Comparison of ENCODE assay signal across 25 cellular contexts in the genomic region with DNA sequence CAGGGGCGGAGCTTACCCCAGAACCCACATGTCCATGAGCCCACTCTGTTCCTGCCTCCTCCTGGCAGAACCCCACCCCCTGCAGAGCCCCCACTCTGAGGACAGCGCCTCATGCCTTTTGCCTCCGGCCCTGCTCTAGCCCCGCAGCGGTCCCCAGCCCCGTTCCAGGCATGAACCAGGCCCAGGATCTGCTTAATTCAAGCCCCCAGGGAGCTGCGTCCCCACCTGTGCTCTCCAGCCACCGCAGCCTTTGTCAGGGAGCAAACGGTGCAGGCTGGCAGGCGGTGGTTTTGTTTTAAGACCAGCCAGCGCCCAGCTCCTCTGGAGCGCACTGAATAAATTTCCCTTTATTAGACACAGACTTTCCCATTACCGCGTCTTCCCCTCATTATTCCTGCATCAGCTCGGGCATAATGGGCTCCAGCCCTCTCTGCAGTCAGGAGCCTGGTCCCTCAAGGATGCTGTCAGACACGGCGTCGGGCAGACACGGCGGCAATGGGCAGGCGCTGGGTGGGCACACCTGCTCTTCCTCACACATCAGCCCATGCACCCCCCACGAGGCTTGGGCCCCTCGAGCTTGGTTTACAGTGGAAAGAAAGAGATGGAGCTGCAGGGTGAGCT.
DNase-seq lines count a peak whose midpoint lies in the region; ATAC-seq and TF ChIP-seq lines count a peak whose summit lies in the region.
"Had no signal": no experiment of that assay in that cellular context is flagged by ENCODE, and none has a peak within 500 bp of the region (broad histone marks: within the 10 kb centered on the region; RNA-seq: fewer than 3 reads in every experiment).

No MANE protein-coding gene starts in this region.

- H2AK5ac ChIP-seq in H9 (ENCODE audit: insufficient read length, low read length) = no peak overlapping the region
- H2AK5ac ChIP-seq in neuronal stem cell (ENCODE audit: low read depth, low read length) = peak overlapping the region; percentile 82

- H3K56ac ChIP-seq in H9 (ENCODE audit: insufficient read length, low read depth, low read length) = no peak overlapping the region

- H3K4me3 Mint-ChIP-seq in H9 = no peak overlapping the region
- H3K4me3 Mint-ChIP-seq: activated B cell treated with CpG ODN at 0.5 μM for 24 hours; effector memory CD8-positive, alpha-beta T cell; memory B cell had no signal

- no peaks in the 10 kb centered on the region for H3K36me3 Mint-ChIP-seq in H9 (ENCODE audit: insufficient read depth in 1 of 3, low read depth in 3 of 3)
- H3K36me3 Mint-ChIP-seq: brain, memory B cell had no signal

- H2BK5ac ChIP-seq in H9 (ENCODE audit: insufficient read length, low read length) = no peak overlapping the region
- peak overlapping the region; percentile 76 for H2BK5ac ChIP-seq in neuronal stem cell (ENCODE audit: low read length)

- H4K20me1 ChIP-seq in H9 (ENCODE audit: control insufficient read depth, insufficient read depth, insufficient read length) = no peaks in the 10 kb centered on the region

- H3K18ac ChIP-seq in H9 (ENCODE audit: insufficient read length, low read depth, low read length) = no peak overlapping the region
- peak overlapping the region; percentile 90 for H3K18ac ChIP-seq in neuronal stem cell (ENCODE audit: low read length)

- no peak overlapping the region for H2BK12ac ChIP-seq in H9 (ENCODE audit: insufficient read length, low read depth, low read length)
- no peak overlapping the region for H2BK12ac ChIP-seq in neuronal stem cell (ENCODE audit: low read length)

- WGBS in H9 (ENCODE audit: extremely low coverage, insufficient read length, low lambda C conversion rate) = no CpG with 5 or more reads among the region's 23 CpGs
- no CpG with 5 or more reads among the region's 23 CpGs for WGBS in neuronal stem cell (ENCODE audit: extremely low coverage in 2 of 2, insufficient read length in 2 of 2, insufficient replicate concordance in 1 of 2), 2 donors

- no peaks in the 10 kb centered on the region for H3K9me3 Mint-ChIP-seq in H9
- H3K9me3 Mint-ChIP-seq: activated B cell treated with CpG ODN at 0.5 μM for 24 hours; brain; effector memory CD8-positive, alpha-beta T cell; memory B cell had no signal

- no peak overlapping the region for H3K4ac ChIP-seq in H9 (ENCODE audit: low read depth, low read length)
- H3K4ac ChIP-seq in neuronal stem cell (ENCODE audit: low read length) = no peak overlapping the region

- H3K14ac ChIP-seq in H9 (ENCODE audit: insufficient read depth, low read length) (no peak overlapping the region), neuronal stem cell (ENCODE audit: low read length) (no peak overlapping the region)

- H2BK15ac ChIP-seq in H9 (ENCODE audit: low read depth, low read length) = no peak overlapping the region
- peak overlapping the region; percentile 77 for H2BK15ac ChIP-seq in neuronal stem cell (ENCODE audit: low read length)

- peaks cover 3% of the 10 kb centered on the region for H3K27me3 Mint-ChIP-seq in H9 (ENCODE audit: low read depth)
- H3K27me3 Mint-ChIP-seq: activated B cell treated with CpG ODN at 0.5 μM for 24 hours, brain had no signal

- no peak for TF ChIP-seq CTCF in H9 (conservative IDR thresholded peaks at IDR 0.05)

- no peak for ATAC-seq in HG03432 (IDR thresholded peaks at IDR 0.05; ENCODE audit: unreplicated experiment)
- ATAC-seq: A549; effector memory CD8-positive, alpha-beta T cell; gastrocnemius medialis; right cardiac atrium had no signal

- no peaks in the 10 kb centered on the region for H3K4me1 ChIP-seq in H9 (ENCODE audit: insufficient read depth, low read length)
- peaks cover 43% of the 10 kb centered on the region for H3K4me1 ChIP-seq in NT2/D1 (ENCODE audit: insufficient read depth, insufficient read length)
- H3K4me1 ChIP-seq in neuronal stem cell (ENCODE audit: control insufficient read depth in 2 of 2, insufficient read depth in 1 of 2, low read depth in 1 of 2, low read length in 2 of 2) = peaks cover 0 to 26% of the 10 kb centered on the region in 2 donors
- H3K4me1 ChIP-seq: A549, esophagus squamous epithelium, gastrocnemius medialis had no signal

- peak overlapping the region in 2 of 3 experiments; percentile 18 to 28; a peak in 1 of 7 replicates for H3K27ac Mint-ChIP-seq in H9
- H3K27ac Mint-ChIP-seq: activated B cell treated with CpG ODN at 0.5 μM for 24 hours; brain; effector memory CD8-positive, alpha-beta T cell; memory B cell had no signal

- no peaks in the 10 kb centered on the region for H3K79me1 ChIP-seq in H9 (ENCODE audit: insufficient read depth, low read depth, low read length, poor library complexity, severe bottlenecking)
- no peaks in the 10 kb centered on the region for H3K79me1 ChIP-seq in neuronal stem cell (ENCODE audit: low read depth, low read length)

- no peaks in the 10 kb centered on the region for H3K23me2 ChIP-seq in H9 (ENCODE audit: insufficient read length, low read depth, low read length, poor library complexity, severe bottlenecking)

- no peaks in the 10 kb centered on the region for H3K79me2 ChIP-seq in H9 (ENCODE audit: insufficient read depth, low read length)

- H2BK20ac ChIP-seq in H9 (ENCODE audit: low read depth, low read length, poor library complexity, severe bottlenecking) = no peak overlapping the region

- H3K27me3 ChIP-seq in H9 (ENCODE audit: insufficient read depth, low read length) (no peaks in the 10 kb centered on the region), NT2/D1 (ENCODE audit: insufficient read depth, insufficient read length) (no peaks in the 10 kb centered on the region), neuronal stem cell (ENCODE audit: control insufficient read depth in 3 of 3, insufficient read depth in 3 of 3, low read depth in 1 of 3, low read length in 3 of 3) (peaks cover 0 to 4% (median 0%) of the 10 kb centered on the region in 3 experiments)
- H3K27me3 ChIP-seq: MG63 had no signal

- H3K9me3 ChIP-seq in H9 (ENCODE audit: control insufficient read depth, low read depth, low read length) (no peaks in the 10 kb centered on the region), NT2/D1 (ENCODE audit: insufficient read depth, low read length) (no peaks in the 10 kb centered on the region), neuronal stem cell (replicated peaks in 1 of 2; ENCODE audit: control insufficient read depth in 2 of 2, insufficient read depth in 1 of 2, low read depth in 1 of 2, low read length in 2 of 2) (peaks cover 0 to 10% of the 10 kb centered on the region in 2 donors)
- H3K9me3 ChIP-seq: A549, esophagus squamous epithelium, gastrocnemius medialis, MG63 had no signal

- no peak overlapping the region for H3K23ac ChIP-seq in H9 (ENCODE audit: insufficient read length, low read depth, low read length)
- H3K23ac ChIP-seq in neuronal stem cell (ENCODE audit: low read depth, low read length, poor library complexity) = peak overlapping the region; percentile 56

- peaks cover 25% of the 10 kb centered on the region in 2 experiments for H3K4me1 Mint-ChIP-seq in H9
- H3K4me1 Mint-ChIP-seq: activated B cell treated with CpG ODN at 0.5 μM for 24 hours, memory B cell had no signal

- H3T11ph ChIP-seq in H9 (ENCODE audit: low read length) = no peak overlapping the region

- no peak overlapping the region for H3K27ac ChIP-seq in H9 (ENCODE audit: insufficient read length, low read depth, low read length)
- no peak overlapping the region for H3K27ac ChIP-seq in neuronal stem cell (replicated peaks; ENCODE audit: low read length)
- H3K27ac ChIP-seq: A549, esophagus squamous epithelium, gastrocnemius medialis had no signal

- H2BK120ac ChIP-seq in H9 (ENCODE audit: low read depth, low read length, poor library complexity, severe bottlenecking) (no peak overlapping the region), neuronal stem cell (ENCODE audit: low read depth, low read length) (no peak overlapping the region)

- H3K4me3 ChIP-seq in NT2/D1 (ENCODE audit: insufficient read length, low read depth) = no peak overlapping the region
- no peak overlapping the region for H3K4me3 ChIP-seq in neuronal stem cell (ENCODE audit: low read length in 2 of 2)
- H3K4me3 ChIP-seq: A549, esophagus squamous epithelium, gastrocnemius medialis, MG63 had no signal

- H3K9ac ChIP-seq in H9 (ENCODE audit: extremely low read depth, insufficient read length, low read length) (no peak overlapping the region), NT2/D1 (ENCODE audit: insufficient read length, low read depth) (peak overlapping the region; percentile 6), neuronal stem cell (ENCODE audit: low read depth, low read length, poor library complexity) (peak overlapping the region; percentile 64)

- H3K4me2 ChIP-seq in H9 (ENCODE audit: insufficient read depth, insufficient read length, low read length) (no peak overlapping the region), neuronal stem cell (ENCODE audit: insufficient read depth, low read length, poor library complexity, severe bottlenecking) (no peak overlapping the region)
- H3K4me2 ChIP-seq: A549 had no signal

- H3K36me3 ChIP-seq in NT2/D1 (ENCODE audit: insufficient read depth, insufficient read length, low read length) (no peaks in the 10 kb centered on the region), neuronal stem cell (replicated peaks in 1 of 2; ENCODE audit: control insufficient read depth in 2 of 2, insufficient read depth in 2 of 2, low read length in 2 of 2) (no peaks in the 10 kb centered on the region)
- H3K36me3 ChIP-seq: esophagus squamous epithelium, gastrocnemius medialis, MG63 had no signal

- H4K8ac ChIP-seq in H9 (replicated peaks; ENCODE audit: insufficient read length, low read depth, low read length) (no peak overlapping the region), neuronal stem cell (ENCODE audit: low read depth, low read length) (no peak overlapping the region)

- H2AFZ ChIP-seq in H9 (ENCODE audit: low read length) = no peak overlapping the region
- no peak overlapping the region for H2AFZ ChIP-seq in neuronal stem cell (ENCODE audit: low read length)

- H4K91ac ChIP-seq in H9 (ENCODE audit: insufficient read length, low read depth, low read length) (no peak overlapping the region), neuronal stem cell (ENCODE audit: low read depth, low read length, poor library complexity) (no peak overlapping the region)

- no peak overlapping the region for H4K5ac ChIP-seq in H9 (ENCODE audit: insufficient read length, low read depth, low read length)

- DNase-seq in NCI-H2227 treated with DMSO at 0.1 percent for 48 hours (lab: John Stamatoyannopoulos, UW) = peak; percentile 1
- no peak for DNase-seq in NCI-H2227 (lab: John Stamatoyannopoulos, UW; ENCODE audit: unreplicated experiment)
- no peak for DNase-seq in H9
- DNase-seq in NT2/D1 (ENCODE audit: low read depth, low spot score) = no peak
- peak; percentile 30 for DNase-seq in neuronal stem cell (ENCODE audit: low spot score)
- DNase-seq in SHP77 (lab: John Stamatoyannopoulos, UW) = no peak
- DNase-seq in D341Med (ENCODE audit: low spot score) = no peak
- DNase-seq: activated B cell treated with CpG ODN at 0.5 μM for 24 hours; activated CD4-positive, alpha-beta T cell treated with anti-CD3 and anti-CD28 coated beads, Interleukin-2, amount 50 U/mL, for 48 hours; activated effector memory CD4-positive, alpha-beta T cell treated with Interleukin-2 at 50 U/mL for 16 hours; effector memory CD8-positive, alpha-beta T cell; esophagus squamous epithelium; gastrocnemius medialis; MG63; NCI-H187; NCI-H446 treated with DMSO at 0.1 percent for 48 hours; stimulated activated CD4-positive, alpha-beta T cell treated with anti-CD3 and anti-CD28 coated beads, Interleukin-15, amount 100 ng/mL, for 24 hours; stimulated activated CD8-positive, alpha-beta memory T cell treated with anti-CD3 and anti-CD28 coated beads, Interleukin-4, amount 100 ng/mL, for 48 hours; T1000; trophoblast cell had no signal

Comparison
In these comparisons a context has a peak if more than half of its experiments do, and no peak if none do; other contexts are left out.
1. DNase-seq: peak in NCI-H2227 treated with DMSO at 0.1 percent for 48 hours (single experiment) and neuronal stem cell (single experiment); none in NCI-H2227 (single experiment), H9 (single experiment), NT2/D1 (single experiment), SHP77 (0 of 2) and D341Med (single experiment).